ENCODE assay signal across 1 cellular context in genomic region chr1:21176589-21177555, GRCh38.
A peak's percentile ranks its signal among the peaks of the same experiment; 100 is the strongest.
TF ChIP-seq lines count a peak whose summit lies in the region.

EIF4G3 (minus strand) TSS chr1:21176897; CDS start chr1:21002742, 174,155 bp downstream.

TF ChIP-seq in HepG2, 621 proteins besides CTCF, POLR2A, EP300 and RAD21 (continued from another document and continues in another):
- TF ChIP-seq, protein P1, sequence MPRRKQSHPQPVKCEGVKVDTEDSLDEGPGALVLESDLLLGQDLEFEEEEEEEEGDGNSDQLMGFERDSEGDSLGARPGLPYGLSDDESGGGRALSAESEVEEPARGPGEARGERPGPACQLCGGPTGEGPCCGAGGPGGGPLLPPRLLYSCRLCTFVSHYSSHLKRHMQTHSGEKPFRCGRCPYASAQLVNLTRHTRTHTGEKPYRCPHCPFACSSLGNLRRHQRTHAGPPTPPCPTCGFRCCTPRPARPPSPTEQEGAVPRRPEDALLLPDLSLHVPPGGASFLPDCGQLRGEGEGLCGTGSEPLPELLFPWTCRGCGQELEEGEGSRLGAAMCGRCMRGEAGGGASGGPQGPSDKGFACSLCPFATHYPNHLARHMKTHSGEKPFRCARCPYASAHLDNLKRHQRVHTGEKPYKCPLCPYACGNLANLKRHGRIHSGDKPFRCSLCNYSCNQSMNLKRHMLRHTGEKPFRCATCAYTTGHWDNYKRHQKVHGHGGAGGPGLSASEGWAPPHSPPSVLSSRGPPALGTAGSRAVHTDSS (CRISPR knock-in tag; conservative IDR thresholded peaks at IDR 0.05) = 0 out of 2 replicates have a peak, but pooled peaks have one; percentile 69
- TF ChIP-seq TAF1 (CRISPR knock-in tag; IDR thresholded peaks at IDR 0.05) = peak; percentile 80
- TF ChIP-seq SCMH1 (CRISPR knock-in tag; IDR thresholded peaks at IDR 0.05; ENCODE audit: borderline replicate concordance) = no peak
- peak; percentile 26; the same call in 1 of the 2 replicates for TF ChIP-seq KMT2A (CRISPR knock-in tag; IDR thresholded peaks at IDR 0.05)
- no peak for TF ChIP-seq ZFP41 (CRISPR knock-in tag; IDR thresholded peaks at IDR 0.05; ENCODE audit: borderline replicate concordance)
- no peak for TF ChIP-seq SOX5 (CRISPR knock-in tag; IDR thresholded peaks at IDR 0.05; ENCODE audit: borderline replicate concordance)
- peak; percentile 67; the same call in 1 of the 2 replicates for TF ChIP-seq ZNF788 (CRISPR knock-in tag; IDR thresholded peaks at IDR 0.05; ENCODE audit: borderline replicate concordance)
- TF ChIP-seq ZKSCAN8 (CRISPR knock-in tag; IDR thresholded peaks at IDR 0.05; ENCODE audit: borderline replicate concordance) = 0 out of 2 replicates have a peak, but pooled peaks have one; percentile 20
- no peak for TF ChIP-seq SYNCRIP (IDR thresholded peaks at IDR 0.05; ENCODE audit: insufficient read depth, low read depth, low read length)
- TF ChIP-seq ZNF136 (CRISPR knock-in tag; IDR thresholded peaks at IDR 0.05; ENCODE audit: low read depth) = no peak
- TF ChIP-seq HMGXB4 (CRISPR knock-in tag; IDR thresholded peaks at IDR 0.05; ENCODE audit: borderline replicate concordance in 1 of 2, low read depth in 1 of 2) = peak; percentile 44 to 59; a peak in 3 of 4 replicates
- TF ChIP-seq, protein P2, sequence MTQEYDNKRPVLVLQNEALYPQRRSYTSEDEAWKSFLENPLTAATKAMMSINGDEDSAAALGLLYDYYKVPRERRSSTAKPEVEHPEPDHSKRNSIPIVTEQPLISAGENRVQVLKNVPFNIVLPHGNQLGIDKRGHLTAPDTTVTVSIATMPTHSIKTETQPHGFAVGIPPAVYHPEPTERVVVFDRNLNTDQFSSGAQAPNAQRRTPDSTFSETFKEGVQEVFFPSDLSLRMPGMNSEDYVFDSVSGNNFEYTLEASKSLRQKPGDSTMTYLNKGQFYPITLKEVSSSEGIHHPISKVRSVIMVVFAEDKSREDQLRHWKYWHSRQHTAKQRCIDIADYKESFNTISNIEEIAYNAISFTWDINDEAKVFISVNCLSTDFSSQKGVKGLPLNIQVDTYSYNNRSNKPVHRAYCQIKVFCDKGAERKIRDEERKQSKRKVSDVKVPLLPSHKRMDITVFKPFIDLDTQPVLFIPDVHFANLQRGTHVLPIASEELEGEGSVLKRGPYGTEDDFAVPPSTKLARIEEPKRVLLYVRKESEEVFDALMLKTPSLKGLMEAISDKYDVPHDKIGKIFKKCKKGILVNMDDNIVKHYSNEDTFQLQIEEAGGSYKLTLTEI (CRISPR knock-in tag; conservative IDR thresholded peaks at IDR 0.05) = no peak
- TF ChIP-seq HDAC1 (CRISPR knock-in tag; IDR thresholded peaks at IDR 0.05) = peak; percentile 63
- TF ChIP-seq ZNF263 (CRISPR knock-in tag; IDR thresholded peaks at IDR 0.05) = peak; percentile 92
- TF ChIP-seq THRA (CRISPR knock-in tag; IDR thresholded peaks at IDR 0.05; ENCODE audit: borderline replicate concordance) = 0 out of 2 replicates have a peak, but pooled peaks have one; percentile 14
- TF ChIP-seq POLR2AphosphoS5 (IDR thresholded peaks at IDR 0.05; ENCODE audit: low read depth, low read length) = peak; percentile 92
- TF ChIP-seq RFXAP (CRISPR knock-in tag; IDR thresholded peaks at IDR 0.05; ENCODE audit: borderline replicate concordance) = peak; percentile 39; the same call in 1 of the 2 replicates
- peak; percentile 72 for TF ChIP-seq POGK (CRISPR knock-in tag; conservative IDR thresholded peaks at IDR 0.05)
- TF ChIP-seq ZNF570 (CRISPR knock-in tag; IDR thresholded peaks at IDR 0.05; ENCODE audit: borderline replicate concordance) = no peak
- peak; percentile 37; the same call in 1 of the 2 replicates for TF ChIP-seq HNF4G (IDR thresholded peaks at IDR 0.05; ENCODE audit: borderline replicate concordance, low read depth, low read length)
- no peak for TF ChIP-seq HNF4G (CRISPR knock-in tag; IDR thresholded peaks at IDR 0.05; ENCODE audit: borderline replicate concordance, low read depth)
- no peak for TF ChIP-seq MAFF (IDR thresholded peaks at IDR 0.05; ENCODE audit: low read depth, low read length)
- TF ChIP-seq HMG20A (CRISPR knock-in tag; IDR thresholded peaks at IDR 0.05; ENCODE audit: borderline replicate concordance) = no peak
- TF ChIP-seq ZNF558 (CRISPR knock-in tag; IDR thresholded peaks at IDR 0.05; ENCODE audit: borderline replicate concordance) = no peak; the same call in 1 of the 2 replicates
- TF ChIP-seq ZNF749 (CRISPR knock-in tag; IDR thresholded peaks at IDR 0.05; ENCODE audit: borderline replicate concordance) = no peak
- TF ChIP-seq RBM22 (optimal IDR thresholded peaks at IDR 0.05; ENCODE audit: low read length) = no peak
- TF ChIP-seq CREM (IDR thresholded peaks at IDR 0.05) = no peak
- TF ChIP-seq CREM (CRISPR knock-in tag; IDR thresholded peaks at IDR 0.05) = no peak
- no peak for TF ChIP-seq CCAR2 (optimal IDR thresholded peaks at IDR 0.05; ENCODE audit: low read depth, low read length)
- TF ChIP-seq YEATS4 (CRISPR knock-in tag; IDR thresholded peaks at IDR 0.05; ENCODE audit: borderline replicate concordance) = peak; percentile 79
- peak; percentile 58; the same call in 1 of the 2 replicates for TF ChIP-seq TFDP1 (CRISPR knock-in tag; IDR thresholded peaks at IDR 0.05; ENCODE audit: borderline replicate concordance)
- no peak for TF ChIP-seq ZNF7 (CRISPR knock-in tag; IDR thresholded peaks at IDR 0.05)
- TF ChIP-seq ZNF572 (CRISPR knock-in tag; IDR thresholded peaks at IDR 0.05) = no peak
- no peak for TF ChIP-seq SP1 (IDR thresholded peaks at IDR 0.05)
- no peak for TF ChIP-seq SP1 (CRISPR knock-in tag; IDR thresholded peaks at IDR 0.05)
- TF ChIP-seq ZBTB7B (CRISPR knock-in tag; IDR thresholded peaks at IDR 0.05) = no peak
- no peak for TF ChIP-seq ZNF121 (CRISPR knock-in tag; IDR thresholded peaks at IDR 0.05)
- TF ChIP-seq ZNF207 (IDR thresholded peaks at IDR 0.05; ENCODE audit: borderline replicate concordance) = no peak
- TF ChIP-seq ZBTB4 (CRISPR knock-in tag; IDR thresholded peaks at IDR 0.05; ENCODE audit: borderline replicate concordance) = peak; percentile 71; the same call in 1 of the 2 replicates
- peak; percentile 57; the same call in 1 of the 2 replicates for TF ChIP-seq ZFP91 (CRISPR knock-in tag; IDR thresholded peaks at IDR 0.05; ENCODE audit: borderline replicate concordance)
- TF ChIP-seq KDM4B (CRISPR knock-in tag; IDR thresholded peaks at IDR 0.05) = 0 out of 2 replicates have a peak, but pooled peaks have one; percentile 9
- no peak for TF ChIP-seq ZNF776 (CRISPR knock-in tag; IDR thresholded peaks at IDR 0.05)
- TF ChIP-seq ADNP (CRISPR knock-in tag; IDR thresholded peaks at IDR 0.05) = no peak
- 0 out of 2 replicates have a peak, but pooled peaks have one; percentile 34 for TF ChIP-seq ZNF451 (CRISPR knock-in tag; IDR thresholded peaks at IDR 0.05)
- TF ChIP-seq TEF (CRISPR knock-in tag; IDR thresholded peaks at IDR 0.05) = no peak
- no peak for TF ChIP-seq KLF15 (CRISPR knock-in tag; IDR thresholded peaks at IDR 0.05; ENCODE audit: borderline replicate concordance)
- no peak for TF ChIP-seq CHD2 (IDR thresholded peaks at IDR 0.05; ENCODE audit: low read depth, low read length)
- 0 out of 2 replicates have a peak, but pooled peaks have one; percentile 33 for TF ChIP-seq SALL2 (CRISPR knock-in tag; IDR thresholded peaks at IDR 0.05)
- peak; percentile 79 for TF ChIP-seq RBFOX2 (IDR thresholded peaks at IDR 0.05; ENCODE audit: low read depth, low read length)
- no peak for TF ChIP-seq NBN (conservative IDR thresholded peaks at IDR 0.05)
- TF ChIP-seq ERF (CRISPR knock-in tag; IDR thresholded peaks at IDR 0.05) = peak; percentile 72
- TF ChIP-seq HNRNPK (IDR thresholded peaks at IDR 0.05; ENCODE audit: low read depth, low read length, poor library complexity, severe bottlenecking) = no peak
